ENCODE assay signal across 20 cellular contexts in the genomic region with DNA sequence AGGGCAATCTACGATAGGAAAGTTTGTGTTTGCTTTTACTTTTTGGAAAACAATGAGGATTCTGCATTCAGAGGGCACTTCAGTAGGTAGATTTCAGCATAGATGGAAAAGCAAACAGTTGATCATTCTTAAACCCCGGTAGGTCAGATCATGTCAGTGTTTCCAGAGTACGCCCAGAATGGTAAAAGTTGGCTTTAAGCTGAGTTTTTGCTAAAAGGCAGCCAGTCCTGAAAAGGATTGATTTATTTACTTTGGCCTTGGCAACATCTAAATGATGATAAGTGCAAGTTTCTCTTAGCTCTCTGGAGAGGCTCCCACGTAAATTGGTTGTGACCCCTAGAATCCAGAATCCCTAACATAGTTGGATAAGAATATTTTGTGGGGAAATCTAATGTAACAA.
DNase-seq lines count a peak whose midpoint lies in the region; ATAC-seq, FAIRE-seq and TF ChIP-seq lines count a peak whose summit lies in the region.
"Had no signal": no experiment of that assay in that cellular context is flagged by ENCODE, and none has a peak within 500 bp of the region (broad histone marks: within the 10 kb centered on the region; RNA-seq: fewer than 3 reads in every experiment).

No MANE protein-coding gene starts in this region.

- no peak overlapping the region for H3K27ac ChIP-seq in astrocyte (ENCODE audit: low read depth, low read length)
- H3K27ac ChIP-seq in testis: no peak overlapping the region
- H3K27ac ChIP-seq: GM23248, HL-60, RWPE1, SJSA1 had no signal

- no peak for FAIRE-seq in astrocyte (lab: Jason Lieb, UNC)
- FAIRE-seq: HTR-8/SVneo had no signal

- no peaks in the 10 kb centered on the region for H3K36me3 ChIP-seq in astrocyte (ENCODE audit: insufficient read depth, low read length)
- peaks cover 3% of the 10 kb centered on the region for H3K36me3 ChIP-seq in endocrine pancreas (ENCODE audit: control insufficient read depth, insufficient read depth, low read length)
- H3K36me3 ChIP-seq in testis (ENCODE audit: low read depth, missing control alignments): no peaks in the 10 kb centered on the region

- H3K4me1 ChIP-seq in astrocyte (ENCODE audit: insufficient read depth, low read length) (no peaks in the 10 kb centered on the region), endocrine pancreas (ENCODE audit: control insufficient read depth, insufficient read depth, low read length) (no peaks in the 10 kb centered on the region), testis (no peaks in the 10 kb centered on the region)
- H3K4me1 ChIP-seq: SJSA1 had no signal

- ATAC-seq in left lobe of liver: peak; percentile 92
- ATAC-seq: PC-3 had no signal

- H3K27me3 ChIP-seq in astrocyte (ENCODE audit: insufficient read depth, low read length): no peaks in the 10 kb centered on the region
- H3K27me3 ChIP-seq in endocrine pancreas (ENCODE audit: control insufficient read depth, insufficient read depth, low read length): no peaks in the 10 kb centered on the region
- no peaks in the 10 kb centered on the region for H3K27me3 ChIP-seq in testis
- H3K27me3 ChIP-seq: SJSA1 had no signal

- H3K9me3 ChIP-seq in astrocyte (ENCODE audit: insufficient read depth, low read depth, low read length): no peaks in the 10 kb centered on the region
- H3K9me3 ChIP-seq in endocrine pancreas (ENCODE audit: control insufficient read depth, low read length): no peaks in the 10 kb centered on the region
- H3K9me3 ChIP-seq in testis: no peaks in the 10 kb centered on the region
- H3K9me3 ChIP-seq: SJSA1 had no signal

- no peak for TF ChIP-seq CTCF in astrocyte (IDR thresholded peaks at IDR 0.05; ENCODE audit: insufficient read depth, low read depth, low read length)
- no peak for TF ChIP-seq CTCF in testis (IDR thresholded peaks at IDR 0.05)

- no peak overlapping the region for H3K4me3 Mint-ChIP-seq in astrocyte (ENCODE audit: unreplicated experiment)
- H3K4me3 Mint-ChIP-seq: CD4-positive, CD25-positive, alpha-beta regulatory T cell had no signal

- no peak overlapping the region for H3K4me2 ChIP-seq in astrocyte (ENCODE audit: low read length)

- 36 to 43% methylated on average over 4 of the region's 4 CpGs for WGBS in testis, 2 donors

- no peaks in the 10 kb centered on the region for H3K9me3 Mint-ChIP-seq in astrocyte (ENCODE audit: unreplicated experiment)
- H3K9me3 Mint-ChIP-seq: CD4-positive, CD25-positive, alpha-beta regulatory T cell had no signal

- peak; percentile 65 for DNase-seq in astrocyte (ENCODE audit: low read depth)
- no peak for DNase-seq in left lobe of liver (ENCODE audit: low spot score)
- peak; percentile 44 for DNase-seq in stromal cell of bone marrow (ENCODE audit: low read depth)
- DNase-seq in DMS 273 treated with DMSO at 0.1 percent for 48 hours (lab: John Stamatoyannopoulos, UW): no peak
- no peak for DNase-seq in T-helper 1 cell
- no peak for DNase-seq in testis
- DNase-seq: CD4-positive, CD25-positive, alpha-beta regulatory T cell; DMS53; GM23248; HCEC 1CT; NCI-H1417 treated with DMSO at 0.1 percent for 48 hours; NCI-H2029; NCI-H2171; NCI-H748 treated with DMSO at 0.1 percent for 48 hours; PC-3 had no signal

- intact Hi-C loops in testis (cut with DNase I; ENCODE audit: low total_unique reads): no loop called here

- H3K4me3 ChIP-seq in astrocyte (ENCODE audit: insufficient read depth, low read depth, low read length) (no peak overlapping the region), endocrine pancreas (ENCODE audit: control insufficient read depth, insufficient read depth, low read length) (peak overlapping the region; percentile 37), testis (no peak overlapping the region)
- H3K4me3 ChIP-seq: GM23248, SJSA1 had no signal

- no peak overlapping the region for H2AFZ ChIP-seq in astrocyte (ENCODE audit: low read depth, low read length)
- H2AFZ ChIP-seq: GM23248 had no signal

- no peaks in the 10 kb centered on the region for H3K79me2 ChIP-seq in astrocyte (ENCODE audit: insufficient read depth, low read length)

- H3K27me3 Mint-ChIP-seq in astrocyte (ENCODE audit: low read depth, unreplicated experiment): no peaks in the 10 kb centered on the region
- H3K27me3 Mint-ChIP-seq: CD4-positive, CD25-positive, alpha-beta regulatory T cell had no signal

- H3K9ac ChIP-seq in astrocyte (ENCODE audit: low read length): no peak overlapping the region
- H3K9ac ChIP-seq in endocrine pancreas (ENCODE audit: control insufficient read depth, insufficient read depth, low read length): no peak overlapping the region
- H3K9ac ChIP-seq: GM23248 had no signal

- no peak for TF ChIP-seq POLR2A in testis (IDR thresholded peaks at IDR 0.05)

- H4K20me1 ChIP-seq in astrocyte (ENCODE audit: insufficient read depth, low read length): peaks cover 3% of the 10 kb centered on the region

- H3K27ac Mint-ChIP-seq in astrocyte (ENCODE audit: unreplicated experiment): no peak overlapping the region

- peaks cover 5% of the 10 kb centered on the region for H3K36me3 Mint-ChIP-seq in astrocyte (ENCODE audit: low read depth, unreplicated experiment)

- no peaks in the 10 kb centered on the region for H3K4me1 Mint-ChIP-seq in astrocyte (ENCODE audit: low read depth, unreplicated experiment)

Comparison
In these comparisons a context has a peak if more than half of its experiments do, and no peak if none do; other contexts are left out.
1. DNase-seq: peak in astrocyte (single experiment) and stromal cell of bone marrow (single experiment); none in left lobe of liver (single experiment), DMS 273 treated with DMSO at 0.1 percent for 48 hours (single experiment), T-helper 1 cell (0 of 5) and testis (single experiment).